Comparison of ENCODE assay signal across 14 cellular contexts in genomic region chr17:16040710-16041251, GRCh38. TPM values are rescaled to one million over a fixed set of nuclear protein-coding genes. Genes with fewer than 3 reads are reported as not detected.
DNase-seq lines count a peak whose midpoint lies in the region; ATAC-seq, FAIRE-seq and TF ChIP-seq lines count a peak whose summit lies in the region.
"Had no signal": no experiment of that assay in that cellular context is flagged by ENCODE, and none has a peak within 500 bp of the region (broad histone marks: within the 10 kb centered on the region; RNA-seq: fewer than 3 reads in every experiment).

No MANE protein-coding gene starts in this region.

- H3K4me3 ChIP-seq in GM23248 (no peak overlapping the region), astrocyte (ENCODE audit: insufficient read depth, low read depth, low read length) (no peak overlapping the region), hepatocyte (no peak overlapping the region), smooth muscle cell (no peak overlapping the region), MM.1S (ENCODE audit: low read length) (no peak overlapping the region)
- H3K4me3 ChIP-seq in effector memory CD4-positive, alpha-beta T cell (ENCODE audit: insufficient read depth, low read depth, low read length, poor library complexity, severe bottlenecking), result no peak overlapping the region
- H3K4me3 ChIP-seq: Peyer's patch had no signal

- H3K36me3 Mint-ChIP-seq in astrocyte (ENCODE audit: low read depth, unreplicated experiment), result peaks cover 39% of the 10 kb centered on the region

- H3K27me3 ChIP-seq in GM23248 (replicated peaks; ENCODE audit: insufficient read depth) (no peaks in the 10 kb centered on the region), astrocyte (ENCODE audit: insufficient read depth, low read length) (no peaks in the 10 kb centered on the region), hepatocyte (no peaks in the 10 kb centered on the region), smooth muscle cell (ENCODE audit: low read depth) (no peaks in the 10 kb centered on the region), MM.1S (replicated peaks; ENCODE audit: insufficient read depth, low read length) (no peaks in the 10 kb centered on the region)
- H3K27me3 ChIP-seq in effector memory CD4-positive, alpha-beta T cell (replicated peaks; ENCODE audit: control insufficient read depth, insufficient read depth, low read length, poor library complexity, severe bottlenecking), result no peaks in the 10 kb centered on the region
- H3K27me3 ChIP-seq: Peyer's patch had no signal

- H3F3A ChIP-seq in GM23248 (ENCODE audit: insufficient read depth) (peaks cover 40% of the 10 kb centered on the region), smooth muscle cell (ENCODE audit: low read depth) (peaks cover 4% of the 10 kb centered on the region), MM.1S (ENCODE audit: insufficient read depth, low read length) (peaks cover 5% of the 10 kb centered on the region)

- H4K20me1 ChIP-seq in GM23248 (ENCODE audit: insufficient read depth) (no peaks in the 10 kb centered on the region), astrocyte (ENCODE audit: insufficient read depth, low read length) (no peaks in the 10 kb centered on the region), hepatocyte (ENCODE audit: insufficient read depth, poor library complexity, severe bottlenecking) (no peaks in the 10 kb centered on the region), smooth muscle cell (ENCODE audit: low read depth) (peaks cover 10% of the 10 kb centered on the region), MM.1S (ENCODE audit: insufficient read depth, low read length) (no peaks in the 10 kb centered on the region; the same call in 1 of the 2 replicates)

- in situ Hi-C loops in GM23248 (cut with MboI), result no loop called here

- H3K4me1 Mint-ChIP-seq in astrocyte (ENCODE audit: low read depth, unreplicated experiment), result peaks cover 21% of the 10 kb centered on the region

- H3K4me2 ChIP-seq in GM23248 (ENCODE audit: unreplicated experiment) (peak overlapping the region; percentile 59), astrocyte (ENCODE audit: low read length) (peak overlapping the region; percentile 36), hepatocyte (no peak overlapping the region), smooth muscle cell (no peak overlapping the region), MM.1S (ENCODE audit: low read depth, low read length) (no peak overlapping the region)

- H3K9me3 Mint-ChIP-seq in astrocyte (ENCODE audit: unreplicated experiment), result peaks cover 3% of the 10 kb centered on the region
- H3K9me3 Mint-ChIP-seq: activated T-cell treated with anti-CD3 and anti-CD28 coated beads, Interleukin-2, amount 50 U/mL, for 72 hours; naive thymus-derived CD4-positive, alpha-beta T cell; stimulated activated naive CD8-positive, alpha-beta T cell treated with anti-CD3 and anti-CD28 coated beads, Interleukin-15, Interleukin-2, amounts not matched to agents 100 ng/mL and 50 ng/mL, for 24 hours had no signal

- TF ChIP-seq CTCF in astrocyte (IDR thresholded peaks at IDR 0.05; ENCODE audit: insufficient read depth, low read depth, low read length) (no peak), hepatocyte (IDR thresholded peaks at IDR 0.05; ENCODE audit: poor library complexity) (no peak), smooth muscle cell (IDR thresholded peaks at IDR 0.05; ENCODE audit: borderline replicate concordance, insufficient read depth, poor library complexity, severe bottlenecking) (no peak), MM.1S (IDR thresholded peaks at IDR 0.05; ENCODE audit: low read length) (no peak)

- H3K36me3 ChIP-seq in GM23248 (ENCODE audit: low read depth) (peaks cover 34% of the 10 kb centered on the region), astrocyte (ENCODE audit: insufficient read depth, low read length) (peaks cover 38% of the 10 kb centered on the region), hepatocyte (replicated peaks; ENCODE audit: insufficient read depth, low read depth) (no peaks in the 10 kb centered on the region), smooth muscle cell (ENCODE audit: low read depth) (peaks cover 27% of the 10 kb centered on the region), MM.1S (replicated peaks; ENCODE audit: insufficient read depth, low read length) (no peaks in the 10 kb centered on the region; the same call in none of the 2 replicates)
- H3K36me3 ChIP-seq in effector memory CD4-positive, alpha-beta T cell (ENCODE audit: control insufficient read depth, insufficient read depth, low read length), result peaks cover 55% of the 10 kb centered on the region

- no peak overlapping the region for H2AFZ ChIP-seq in GM23248
- H2AFZ ChIP-seq in astrocyte (ENCODE audit: low read depth, low read length), result no peak overlapping the region
- H2AFZ ChIP-seq in hepatocyte, result no peak overlapping the region
- no peak overlapping the region for H2AFZ ChIP-seq in smooth muscle cell (ENCODE audit: low read depth)
- no peak overlapping the region for H2AFZ ChIP-seq in MM.1S (ENCODE audit: low read length)

- no peaks in the 10 kb centered on the region for H3K9me3 ChIP-seq in GM23248 (ENCODE audit: low read depth)
- H3K9me3 ChIP-seq in astrocyte (ENCODE audit: insufficient read depth, low read depth, low read length), result no peaks in the 10 kb centered on the region
- no peaks in the 10 kb centered on the region for H3K9me3 ChIP-seq in hepatocyte (ENCODE audit: low read depth)
- no peaks in the 10 kb centered on the region for H3K9me3 ChIP-seq in smooth muscle cell (replicated peaks; ENCODE audit: low read depth)
- H3K9me3 ChIP-seq in MM.1S (replicated peaks; ENCODE audit: insufficient read depth, low read length), result no peaks in the 10 kb centered on the region
- H3K9me3 ChIP-seq in effector memory CD4-positive, alpha-beta T cell (ENCODE audit: control insufficient read depth, low read length), result no peaks in the 10 kb centered on the region
- H3K9me3 ChIP-seq: Peyer's patch had no signal

- H3K9me2 ChIP-seq in GM23248 (ENCODE audit: insufficient read depth) (no peaks in the 10 kb centered on the region), hepatocyte (replicated peaks; ENCODE audit: insufficient read depth) (no peaks in the 10 kb centered on the region), MM.1S (replicated peaks; ENCODE audit: insufficient read depth, low read length) (no peaks in the 10 kb centered on the region)

- 84 to 85% methylated on average over 4 of the region's 4 CpGs for WGBS in GM23248 (ENCODE audit: low coverage in 1 of 2, low lambda C conversion rate in 2 of 2, missing lambda C conversion rate in 2 of 2), 2 experiments
- WGBS in hepatocyte (ENCODE audit: low lambda C conversion rate, missing lambda C conversion rate), result 72% methylated on average over 4 of the region's 4 CpGs
- WGBS in smooth muscle cell (ENCODE audit: low lambda C conversion rate), result 80% methylated on average over 4 of the region's 4 CpGs

- peak; percentile 84 for FAIRE-seq in astrocyte (lab: Jason Lieb, UNC)

- ATAC-seq in esophagus mucosa, result no peak
- ATAC-seq: activated T-cell treated with anti-CD3 and anti-CD28 coated beads, Interleukin-2, amount 50 U/mL, for 72 hours; naive thymus-derived CD4-positive, alpha-beta T cell had no signal

- peak; percentile 89 for DNase-seq in GM23248
- peak; percentile 95 for DNase-seq in astrocyte (ENCODE audit: low read depth)
- DNase-seq in hepatocyte (ENCODE audit: low spot score), result peak; percentile 72
- no peak for DNase-seq in smooth muscle cell (lab: John Stamatoyannopoulos, UW; ENCODE audit: unreplicated experiment)
- DNase-seq in MM.1S, result no peak
- no peak for DNase-seq in effector memory CD4-positive, alpha-beta T cell
- DNase-seq in NCI-H2171 treated with DMSO at 0.1 percent for 48 hours (lab: John Stamatoyannopoulos, UW), result no peak
- DNase-seq: activated T-cell treated with anti-CD3 and anti-CD28 coated beads, Interleukin-2, amount 50 U/mL, for 72 hours; KBM-7; naive thymus-derived CD4-positive, alpha-beta T cell; Peyer's patch had no signal

- H3K27me3 Mint-ChIP-seq in astrocyte (ENCODE audit: low read depth, unreplicated experiment), result no peaks in the 10 kb centered on the region
- H3K27me3 Mint-ChIP-seq: naive thymus-derived CD4-positive, alpha-beta T cell; stimulated activated naive CD8-positive, alpha-beta T cell treated with anti-CD3 and anti-CD28 coated beads, Interleukin-15, Interleukin-2, amounts not matched to agents 100 ng/mL and 50 ng/mL, for 24 hours had no signal

- H3K27ac Mint-ChIP-seq in astrocyte (ENCODE audit: unreplicated experiment), result no peak overlapping the region
- H3K27ac Mint-ChIP-seq: activated T-cell treated with anti-CD3 and anti-CD28 coated beads, Interleukin-2, amount 50 U/mL, for 72 hours; stimulated activated naive CD8-positive, alpha-beta T cell treated with anti-CD3 and anti-CD28 coated beads, Interleukin-15, Interleukin-2, amounts not matched to agents 100 ng/mL and 50 ng/mL, for 24 hours had no signal

- no peak overlapping the region for H3K4me3 Mint-ChIP-seq in astrocyte (ENCODE audit: unreplicated experiment)
- H3K4me3 Mint-ChIP-seq: activated T-cell treated with anti-CD3 and anti-CD28 coated beads, Interleukin-2, amount 50 U/mL, for 72 hours; naive thymus-derived CD4-positive, alpha-beta T cell; stimulated activated naive CD8-positive, alpha-beta T cell treated with anti-CD3 and anti-CD28 coated beads, Interleukin-15, Interleukin-2, amounts not matched to agents 100 ng/mL and 50 ng/mL, for 24 hours had no signal

- peaks cover 21% of the 10 kb centered on the region; the same call in 1 of the 2 replicates for H3K79me2 ChIP-seq in GM23248 (ENCODE audit: insufficient read depth)
- peaks cover 15% of the 10 kb centered on the region for H3K79me2 ChIP-seq in astrocyte (ENCODE audit: insufficient read depth, low read length)
- H3K79me2 ChIP-seq in hepatocyte, result no peaks in the 10 kb centered on the region
- H3K79me2 ChIP-seq in smooth muscle cell (ENCODE audit: low read depth), result no peaks in the 10 kb centered on the region
- no peaks in the 10 kb centered on the region for H3K79me2 ChIP-seq in MM.1S (ENCODE audit: low read length)

- H3K4me1 ChIP-seq in GM23248 (ENCODE audit: insufficient read depth) (peaks cover 28% of the 10 kb centered on the region), astrocyte (ENCODE audit: insufficient read depth, low read length) (peaks cover 27% of the 10 kb centered on the region), hepatocyte (ENCODE audit: insufficient read depth) (no peaks in the 10 kb centered on the region), smooth muscle cell (ENCODE audit: low read depth) (no peaks in the 10 kb centered on the region), MM.1S (ENCODE audit: low read length) (peaks cover 15% of the 10 kb centered on the region)
- H3K4me1 ChIP-seq in effector memory CD4-positive, alpha-beta T cell (ENCODE audit: control insufficient read depth, insufficient read depth, low read length, poor library complexity, severe bottlenecking), result no peaks in the 10 kb centered on the region
- H3K4me1 ChIP-seq: Peyer's patch had no signal

- 0 out of 2 replicates have a peak overlapping the region, but pooled peaks have one; percentile 16 for H3K9ac ChIP-seq in GM23248
- H3K9ac ChIP-seq in astrocyte (ENCODE audit: low read length), result no peak overlapping the region
- H3K9ac ChIP-seq in smooth muscle cell (ENCODE audit: low read depth), result no peak overlapping the region
- no peak overlapping the region for H3K9ac ChIP-seq in MM.1S (ENCODE audit: low read length)

- peak overlapping the region; percentile 64 for H3K27ac ChIP-seq in GM23248
- H3K27ac ChIP-seq in astrocyte (ENCODE audit: low read depth, low read length), result peak overlapping the region; percentile 60
- peak overlapping the region; percentile 56 for H3K27ac ChIP-seq in hepatocyte
- peak overlapping the region; percentile 31 for H3K27ac ChIP-seq in smooth muscle cell (ENCODE audit: low read depth)
- H3K27ac ChIP-seq in MM.1S (ENCODE audit: low read length), result no peak overlapping the region
- H3K27ac ChIP-seq in effector memory CD4-positive, alpha-beta T cell (ENCODE audit: insufficient read depth, low read length, poor library complexity, severe bottlenecking), result no peak overlapping the region
- H3K27ac ChIP-seq: Peyer's patch, VCaP had no signal

RNA-seq across cellular contexts. Expression of gene TTC19, which starts 41.2 kb away (rescaled TPM):
- total RNA-seq in GM23248 (2014; rRNA removed; shearing (Covaris generic)), result 41.7 and 45.3 TPM in 2 replicates
- polyA plus RNA-seq in GM23248 (2016; fragmentation: Nextera tagmentation; extraction: Ambion mirVana) (26.3 and 27.9 TPM in 2 replicates), hepatocyte (39.0 and 46.5 TPM in 2 replicates), smooth muscle cell (17.4 and 22.9 TPM in 2 replicates)
- total RNA-seq in astrocyte (21.9 and 25.7 TPM in 2 replicates), hepatocyte (31.8 and 42.5 TPM in 2 replicates), smooth muscle cell (18.1 and 38.7 TPM in 2 replicates), esophagus mucosa (20.4 TPM)

RNA-seq across cellular contexts. Expression of gene ZSWIM7, which starts 41.3 kb away (rescaled TPM):
- total RNA-seq in GM23248 (2014; rRNA removed; shearing (Covaris generic)), result 12.4 and 13.5 TPM in 2 replicates
- polyA plus RNA-seq in GM23248 (2016; fragmentation: Nextera tagmentation; extraction: Ambion mirVana), result 25.8 and 29.1 TPM in 2 replicates
- total RNA-seq in astrocyte, result 19.0 and 21.5 TPM in 2 replicates
- total RNA-seq in hepatocyte, result 22.2 and 27.0 TPM in 2 replicates
- 41.8 and 46.8 TPM in 2 replicates for polyA plus RNA-seq in hepatocyte
- 11.7 and 16.8 TPM in 2 replicates for total RNA-seq in smooth muscle cell
- polyA plus RNA-seq in smooth muscle cell, result 22.0 and 23.6 TPM in 2 replicates
- 6.8 TPM for total RNA-seq in esophagus mucosa

Comparison
In these comparisons a context has a peak if more than half of its experiments do, and no peak if none do; other contexts are left out.
1. DNase-seq: peak in GM23248 (single experiment), astrocyte (single experiment) and hepatocyte (single experiment); none in smooth muscle cell (single experiment), MM.1S (single experiment), effector memory CD4-positive, alpha-beta T cell (0 of 3) and NCI-H2171 treated with DMSO at 0.1 percent for 48 hours (single experiment).
2. H3K27ac ChIP-seq: peak in GM23248 (single experiment), astrocyte (single experiment), hepatocyte (single experiment) and smooth muscle cell (single experiment); none in MM.1S (single experiment) and effector memory CD4-positive, alpha-beta T cell (single experiment).
3. H3K4me2 ChIP-seq: peak in GM23248 (single experiment) and astrocyte (single experiment); none in hepatocyte (single experiment), smooth muscle cell (single experiment) and MM.1S (single experiment).